Comparison of ENCODE assay signal across 1 cellular context in genomic region chr19:29783627-29784190, GRCh38.
TF ChIP-seq lines count a peak whose summit lies in the region.

No MANE protein-coding gene starts in this region.

TF ChIP-seq in HEK293, 187 proteins besides CTCF, POLR2A, EP300 and RAD21 (continued from another document):
- TF ChIP-seq, protein P1, sequence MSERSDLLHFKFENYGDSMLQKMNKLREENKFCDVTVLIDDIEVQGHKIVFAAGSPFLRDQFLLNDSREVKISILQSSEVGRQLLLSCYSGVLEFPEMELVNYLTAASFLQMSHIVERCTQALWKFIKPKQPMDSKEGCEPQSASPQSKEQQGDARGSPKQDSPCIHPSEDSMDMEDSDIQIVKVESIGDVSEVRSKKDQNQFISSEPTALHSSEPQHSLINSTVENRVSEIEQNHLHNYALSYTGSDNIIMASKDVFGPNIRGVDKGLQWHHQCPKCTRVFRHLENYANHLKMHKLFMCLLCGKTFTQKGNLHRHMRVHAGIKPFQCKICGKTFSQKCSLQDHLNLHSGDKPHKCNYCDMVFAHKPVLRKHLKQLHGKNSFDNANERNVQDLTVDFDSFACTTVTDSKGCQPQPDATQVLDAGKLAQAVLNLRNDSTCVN (tag by site-specific recombination; optimal IDR thresholded peaks at IDR 0.05): no peak
- TF ChIP-seq ZNF132 (tag by site-specific recombination; IDR thresholded peaks at IDR 0.05; ENCODE audit: borderline replicate concordance) (no peak), BCL11B (tag by site-specific recombination; IDR thresholded peaks at IDR 0.05; ENCODE audit: low read depth) (no peak), ZSCAN5A (tag by site-specific recombination; IDR thresholded peaks at IDR 0.05) (no peak), ZNF776 (tag by site-specific recombination; IDR thresholded peaks at IDR 0.05; ENCODE audit: borderline replicate concordance) (0 out of 2 replicates have a peak, but pooled peaks have one; percentile 46), SCRT1 (tag by site-specific recombination; IDR thresholded peaks at IDR 0.05; ENCODE audit: borderline replicate concordance) (peak; percentile 59; the same call in 1 of the 2 replicates), OVOL3 (tag by site-specific recombination; IDR thresholded peaks at IDR 0.05) (no peak), ZNF341 (tag by site-specific recombination; IDR thresholded peaks at IDR 0.05; ENCODE audit: low read depth) (no peak), ZNF558 (tag by site-specific recombination; IDR thresholded peaks at IDR 0.05) (no peak), ZNF707 (tag by site-specific recombination; IDR thresholded peaks at IDR 0.05) (no peak), ZNF571 (tag by site-specific recombination; IDR thresholded peaks at IDR 0.05) (no peak; the same call in 1 of the 2 replicates), ZSCAN16 (tag by site-specific recombination; IDR thresholded peaks at IDR 0.05) (no peak), ZBTB1 (tag by site-specific recombination; IDR thresholded peaks at IDR 0.05) (no peak), ZNF785 (tag by site-specific recombination; IDR thresholded peaks at IDR 0.05) (no peak), PRDM10 (tag by site-specific recombination; IDR thresholded peaks at IDR 0.05) (no peak), ZNF138 (tag by site-specific recombination; IDR thresholded peaks at IDR 0.05; ENCODE audit: borderline replicate concordance) (no peak), ZNF169 (tag by site-specific recombination; IDR thresholded peaks at IDR 0.05) (no peak), FEZF1 (tag by site-specific recombination; IDR thresholded peaks at IDR 0.05) (no peak), ZNF354C (tag by site-specific recombination; IDR thresholded peaks at IDR 0.05; ENCODE audit: borderline replicate concordance, low read depth) (no peak)
- TF ChIP-seq, protein P2, sequence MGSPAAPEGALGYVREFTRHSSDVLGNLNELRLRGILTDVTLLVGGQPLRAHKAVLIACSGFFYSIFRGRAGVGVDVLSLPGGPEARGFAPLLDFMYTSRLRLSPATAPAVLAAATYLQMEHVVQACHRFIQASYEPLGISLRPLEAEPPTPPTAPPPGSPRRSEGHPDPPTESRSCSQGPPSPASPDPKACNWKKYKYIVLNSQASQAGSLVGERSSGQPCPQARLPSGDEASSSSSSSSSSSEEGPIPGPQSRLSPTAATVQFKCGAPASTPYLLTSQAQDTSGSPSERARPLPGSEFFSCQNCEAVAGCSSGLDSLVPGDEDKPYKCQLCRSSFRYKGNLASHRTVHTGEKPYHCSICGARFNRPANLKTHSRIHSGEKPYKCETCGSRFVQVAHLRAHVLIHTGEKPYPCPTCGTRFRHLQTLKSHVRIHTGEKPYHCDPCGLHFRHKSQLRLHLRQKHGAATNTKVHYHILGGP (tag by site-specific recombination; IDR thresholded peaks at IDR 0.05): no peak
- TF ChIP-seq, protein P3, sequence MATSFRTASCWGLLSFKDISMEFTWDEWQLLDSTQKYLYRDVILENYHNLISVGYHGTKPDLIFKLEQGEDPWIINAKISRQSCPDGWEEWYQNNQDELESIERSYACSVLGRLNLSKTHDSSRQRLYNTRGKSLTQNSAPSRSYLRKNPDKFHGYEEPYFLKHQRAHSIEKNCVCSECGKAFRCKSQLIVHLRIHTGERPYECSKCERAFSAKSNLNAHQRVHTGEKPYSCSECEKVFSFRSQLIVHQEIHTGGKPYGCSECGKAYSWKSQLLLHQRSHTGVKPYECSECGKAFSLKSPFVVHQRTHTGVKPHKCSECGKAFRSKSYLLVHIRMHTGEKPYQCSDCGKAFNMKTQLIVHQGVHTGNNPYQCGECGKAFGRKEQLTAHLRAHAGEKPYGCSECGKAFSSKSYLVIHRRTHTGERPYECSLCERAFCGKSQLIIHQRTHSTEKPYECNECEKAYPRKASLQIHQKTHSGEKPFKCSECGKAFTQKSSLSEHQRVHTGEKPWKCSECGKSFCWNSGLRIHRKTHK (tag by site-specific recombination; IDR thresholded peaks at IDR 0.05): no peak
- TF ChIP-seq, protein P4, sequence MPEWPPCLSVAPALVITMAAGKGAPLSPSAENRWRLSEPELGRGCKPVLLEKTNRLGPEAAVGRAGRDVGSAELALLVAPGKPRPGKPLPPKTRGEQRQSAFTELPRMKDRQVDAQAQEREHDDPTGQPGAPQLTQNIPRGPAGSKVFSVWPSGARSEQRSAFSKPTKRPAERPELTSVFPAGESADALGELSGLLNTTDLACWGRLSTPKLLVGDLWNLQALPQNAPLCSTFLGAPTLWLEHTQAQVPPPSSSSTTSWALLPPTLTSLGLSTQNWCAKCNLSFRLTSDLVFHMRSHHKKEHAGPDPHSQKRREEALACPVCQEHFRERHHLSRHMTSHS (tag by site-specific recombination; IDR thresholded peaks at IDR 0.05): no peak
- TF ChIP-seq, protein P5, sequence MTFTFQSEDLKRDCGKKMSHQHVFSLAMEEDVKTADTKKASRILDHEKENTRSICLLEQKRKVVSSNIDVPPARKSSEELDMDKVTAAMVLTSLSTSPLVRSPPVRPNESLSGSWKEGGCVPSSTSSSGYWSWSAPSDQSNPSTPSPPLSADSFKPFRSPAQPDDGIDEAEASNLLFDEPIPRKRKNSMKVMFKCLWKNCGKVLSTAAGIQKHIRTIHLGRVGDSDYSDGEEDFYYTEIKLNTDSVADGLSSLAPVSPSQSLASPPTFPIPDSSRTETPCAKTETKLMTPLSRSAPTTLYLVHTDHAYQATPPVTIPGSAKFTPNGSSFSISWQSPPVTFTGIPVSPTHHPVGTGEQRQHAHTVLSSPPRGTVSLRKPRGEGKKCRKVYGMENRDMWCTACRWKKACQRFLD (tag by site-specific recombination; IDR thresholded peaks at IDR 0.05): no peak
- TF ChIP-seq, protein P6, sequence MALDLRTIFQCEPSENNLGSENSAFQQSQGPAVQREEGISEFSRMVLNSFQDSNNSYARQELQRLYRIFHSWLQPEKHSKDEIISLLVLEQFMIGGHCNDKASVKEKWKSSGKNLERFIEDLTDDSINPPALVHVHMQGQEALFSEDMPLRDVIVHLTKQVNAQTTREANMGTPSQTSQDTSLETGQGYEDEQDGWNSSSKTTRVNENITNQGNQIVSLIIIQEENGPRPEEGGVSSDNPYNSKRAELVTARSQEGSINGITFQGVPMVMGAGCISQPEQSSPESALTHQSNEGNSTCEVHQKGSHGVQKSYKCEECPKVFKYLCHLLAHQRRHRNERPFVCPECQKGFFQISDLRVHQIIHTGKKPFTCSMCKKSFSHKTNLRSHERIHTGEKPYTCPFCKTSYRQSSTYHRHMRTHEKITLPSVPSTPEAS (tag by site-specific recombination; IDR thresholded peaks at IDR 0.05): peak; percentile 98
- TF ChIP-seq, protein P7, sequence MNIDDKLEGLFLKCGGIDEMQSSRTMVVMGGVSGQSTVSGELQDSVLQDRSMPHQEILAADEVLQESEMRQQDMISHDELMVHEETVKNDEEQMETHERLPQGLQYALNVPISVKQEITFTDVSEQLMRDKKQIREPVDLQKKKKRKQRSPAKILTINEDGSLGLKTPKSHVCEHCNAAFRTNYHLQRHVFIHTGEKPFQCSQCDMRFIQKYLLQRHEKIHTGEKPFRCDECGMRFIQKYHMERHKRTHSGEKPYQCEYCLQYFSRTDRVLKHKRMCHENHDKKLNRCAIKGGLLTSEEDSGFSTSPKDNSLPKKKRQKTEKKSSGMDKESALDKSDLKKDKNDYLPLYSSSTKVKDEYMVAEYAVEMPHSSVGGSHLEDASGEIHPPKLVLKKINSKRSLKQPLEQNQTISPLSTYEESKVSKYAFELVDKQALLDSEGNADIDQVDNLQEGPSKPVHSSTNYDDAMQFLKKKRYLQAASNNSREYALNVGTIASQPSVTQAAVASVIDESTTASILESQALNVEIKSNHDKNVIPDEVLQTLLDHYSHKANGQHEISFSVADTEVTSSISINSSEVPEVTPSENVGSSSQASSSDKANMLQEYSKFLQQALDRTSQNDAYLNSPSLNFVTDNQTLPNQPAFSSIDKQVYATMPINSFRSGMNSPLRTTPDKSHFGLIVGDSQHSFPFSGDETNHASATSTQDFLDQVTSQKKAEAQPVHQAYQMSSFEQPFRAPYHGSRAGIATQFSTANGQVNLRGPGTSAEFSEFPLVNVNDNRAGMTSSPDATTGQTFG (tag by site-specific recombination; IDR thresholded peaks at IDR 0.05; ENCODE audit: borderline replicate concordance): no peak
